ENCODE assay signal across 8 cellular contexts in genomic region chr5:172007795-172008465, GRCh38. TPM values are rescaled to one million over a fixed set of nuclear protein-coding genes. Genes with fewer than 3 reads are reported as not detected.
A peak's percentile ranks its signal among the peaks of the same experiment; 100 is the strongest.
DNase-seq lines count a peak whose midpoint lies in the region; ATAC-seq and TF ChIP-seq lines count a peak whose summit lies in the region.

No MANE protein-coding gene starts in this region.

- ATAC-seq in right lobe of liver (no peak), GM21515 (IDR thresholded peaks at IDR 0.05; ENCODE audit: unreplicated experiment) (no peak)

- WGBS in right lobe of liver (ENCODE audit: insufficient coverage, low coverage, low lambda C conversion rate, missing lambda C conversion rate) = 61% methylated on average over 13 of the region's 16 CpGs

- TF ChIP-seq POLR2A in right lobe of liver (IDR thresholded peaks at IDR 0.05) = no peak

- no peaks in the 10 kb centered on the region for H3K27me3 ChIP-seq in ascending aorta
- H3K27me3 ChIP-seq in right lobe of liver = no peaks in the 10 kb centered on the region

- peak; percentile 7 for DNase-seq in stimulated activated CD4-positive, alpha-beta T cell treated with anti-CD3 and anti-CD28 coated beads, Interleukin-15, amount 100 ng/mL, for 24 hours
- no peak for DNase-seq in stimulated activated CD4-positive, alpha-beta T cell treated with anti-CD3 and anti-CD28 coated beads, Interleukin-4, amount 100 ng/mL, for 24 hours
- DNase-seq in ascending aorta (ENCODE audit: low spot score in 2 of 2) (no peak), right lobe of liver (no peak), putamen (ENCODE audit: low spot score) (no peak), GM19238 (ENCODE audit: insufficient read length, low spot score) (no peak), head of caudate nucleus (no peak)

- intact Hi-C loops in ascending aorta (cut with DNase I) = loop anchor here (2.0 to 10.0 kb wide), 6 partner anchors 53 to 687 kb away; partner anchors contain the start of genes FGF18 and SH3PXD2B
- intact Hi-C loops in right lobe of liver (cut with DNase I) = no loop called here
- intact Hi-C loops in head of caudate nucleus (cut with DNase I) = loop anchor here (5.0 to 10.0 kb wide), 3 partner anchors 177 to 621 kb away; partner anchors contain the start of genes NPM1, STK10 and UBTD2

- H3K9me3 ChIP-seq in ascending aorta = no peaks in the 10 kb centered on the region
- no peaks in the 10 kb centered on the region for H3K9me3 ChIP-seq in right lobe of liver

- TF ChIP-seq CTCF in ascending aorta (IDR thresholded peaks at IDR 0.05) = no peak
- TF ChIP-seq CTCF in right lobe of liver (IDR thresholded peaks at IDR 0.05) = no peak

- H3K36me3 ChIP-seq in ascending aorta = no peaks in the 10 kb centered on the region
- no peaks in the 10 kb centered on the region for H3K36me3 ChIP-seq in right lobe of liver

- H3K27ac ChIP-seq in ascending aorta (peak overlapping the region; percentile 97 to 99), right lobe of liver (peak overlapping the region in 1 of 3 donors; percentile 98)

- H3K4me3 ChIP-seq in ascending aorta (peak overlapping the region; percentile 74 to 88), right lobe of liver (peak overlapping the region; percentile 83 to 95 (median 87))

- H3K4me1 ChIP-seq in ascending aorta = peaks cover 3 to 26% of the 10 kb centered on the region in 2 donors
- H3K4me1 ChIP-seq in right lobe of liver = peaks cover 0 to 23% (median 14%) of the 10 kb centered on the region in 4 donors

RNA-seq across cellular contexts. Expression of gene FBXW11, which starts 1.5 kb away (rescaled TPM):
- total RNA-seq in ascending aorta (34.6 TPM), right lobe of liver (10 to 100 TPM; 19.9 to 35.9 (median 28.4) TPM)

Comparison
In these comparisons a context has a peak if more than half of its experiments do, and no peak if none do; other contexts are left out.
1. intact Hi-C loops: an anchor here in ascending aorta (2.0 to 10.0 kb wide) and head of caudate nucleus (5.0 to 10.0 kb wide); none called in right lobe of liver.